Comparison of ENCODE assay signal across 19 cellular contexts in genomic region chr6:6970851-6971250, GRCh38.
DNase-seq lines count a peak whose midpoint lies in the region; ATAC-seq and TF ChIP-seq lines count a peak whose summit lies in the region.
"Had no signal": no experiment of that assay in that cellular context is flagged by ENCODE, and none has a peak within 500 bp of the region (broad histone marks: within the 10 kb centered on the region; RNA-seq: fewer than 3 reads in every experiment).

No MANE protein-coding gene starts in this region.

- CTCF ChIA-PET in RWPE1 (lab: Yijun Ruan, JAX), result no interaction called here

- H3K27ac Mint-ChIP-seq in neural progenitor cell, result peak overlapping the region; percentile 17
- H3K27ac Mint-ChIP-seq: B cell had no signal

- no peak overlapping the region for H3K4me3 Mint-ChIP-seq in neural progenitor cell
- H3K4me3 Mint-ChIP-seq: B cell had no signal

- TF ChIP-seq CTCF in RWPE1 (conservative IDR thresholded peaks at IDR 0.05; ENCODE audit: low read depth) (no peak), foreskin keratinocyte (conservative IDR thresholded peaks at IDR 0.05) (no peak), neural progenitor cell (IDR thresholded peaks at IDR 0.05) (no peak)

- peak overlapping the region; percentile 35 for H3K4me2 ChIP-seq in BLaER1
- H3K4me2 ChIP-seq in neural progenitor cell, result no peak overlapping the region

- DNase-seq in RWPE1 (ENCODE audit: low spot score) (no peak), foreskin keratinocyte (peak; percentile 36 to 45), neural progenitor cell (ENCODE audit: low spot score) (no peak), NCI-H2107 treated with DMSO at 0.1 percent for 48 hours (lab: John Stamatoyannopoulos, UW; ENCODE audit: unreplicated experiment) (no peak), H4 (ENCODE audit: low spot score) (no peak), NCI-H2081 treated with DMSO at 0.1 percent for 48 hours (lab: John Stamatoyannopoulos, UW) (no peak), islet precursor cell (no peak)
- DNase-seq: H7, KG1, MM.1S, NCI-H2029, NCI-H2227 treated with DMSO at 0.1 percent for 48 hours, NCI-H510A, NCI-H69, SHP77 treated with DMSO at 0.1 percent for 48 hours had no signal

- peak; percentile 54 for ATAC-seq in foreskin keratinocyte
- ATAC-seq: Panc1 had no signal

- H3K27me3 ChIP-seq in BLaER1 (no peaks in the 10 kb centered on the region), foreskin keratinocyte (no peaks in the 10 kb centered on the region), neural progenitor cell (no peaks in the 10 kb centered on the region)

- H3K9me3 ChIP-seq in BLaER1 (no peaks in the 10 kb centered on the region), neural progenitor cell (ENCODE audit: low read depth) (no peaks in the 10 kb centered on the region)

- POLR2A ChIA-PET in RWPE1 (lab: Yijun Ruan, JAX; ENCODE audit: low non-redundant PET), result interaction anchor here (0.5 kb wide), 1 partner anchor 12 kb away, joined by 4 read pairs; no protein-coding TSS in a partner anchor

- H2AFZ ChIP-seq in neural progenitor cell (replicated peaks), result no peak overlapping the region

- no peaks in the 10 kb centered on the region for H4K20me1 ChIP-seq in BLaER1
- H4K20me1 ChIP-seq in neural progenitor cell (ENCODE audit: low read depth), result no peaks in the 10 kb centered on the region

- H3K79me2 ChIP-seq in neural progenitor cell (ENCODE audit: low read depth), result no peaks in the 10 kb centered on the region

- H3K9me3 Mint-ChIP-seq in neural progenitor cell, result no peaks in the 10 kb centered on the region

- peaks cover 4% of the 10 kb centered on the region for H3K27me3 Mint-ChIP-seq in neural progenitor cell (ENCODE audit: insufficient read depth, low read depth)

- H3K4me1 ChIP-seq in BLaER1, result peaks cover 41% of the 10 kb centered on the region
- peaks cover 17% of the 10 kb centered on the region for H3K4me1 ChIP-seq in foreskin keratinocyte
- no peaks in the 10 kb centered on the region for H3K4me1 ChIP-seq in neural progenitor cell

- no peaks in the 10 kb centered on the region for H3K4me1 Mint-ChIP-seq in neural progenitor cell
- H3K4me1 Mint-ChIP-seq: B cell had no signal

- H3K9ac ChIP-seq in BLaER1, result no peak overlapping the region
- no peak overlapping the region for H3K9ac ChIP-seq in neural progenitor cell

- no peaks in the 10 kb centered on the region for H3K36me3 Mint-ChIP-seq in neural progenitor cell

- no peak overlapping the region for H3K4me3 ChIP-seq in BLaER1
- H3K4me3 ChIP-seq in neural progenitor cell, result no peak overlapping the region

- H3F3A ChIP-seq in neural progenitor cell (ENCODE audit: low read depth), result no peaks in the 10 kb centered on the region

- H3K27ac ChIP-seq in BLaER1 (no peak overlapping the region), RWPE1 (peak overlapping the region; percentile 73), foreskin keratinocyte (peak overlapping the region; percentile 78), neural progenitor cell (no peak overlapping the region)
- H3K27ac ChIP-seq: 22Rv1 had no signal

- H3K36me3 ChIP-seq in BLaER1 (no peaks in the 10 kb centered on the region), neural progenitor cell (no peaks in the 10 kb centered on the region)

Comparison
In these comparisons a context has a peak if more than half of its experiments do, and no peak if none do; other contexts are left out.
1. H3K27ac ChIP-seq: peak in RWPE1 (single experiment) and foreskin keratinocyte (single experiment); none in BLaER1 (single experiment) and neural progenitor cell (single experiment).
2. DNase-seq: peak in foreskin keratinocyte (2 of 2); none in RWPE1 (single experiment), neural progenitor cell (single experiment), NCI-H2107 treated with DMSO at 0.1 percent for 48 hours (single experiment), H4 (single experiment), NCI-H2081 treated with DMSO at 0.1 percent for 48 hours (single experiment) and islet precursor cell (single experiment).